Comparison of ENCODE assay signal across 19 cellular contexts in genomic region chr1:186286615-186287317, GRCh38. TPM values are rescaled to one million over a fixed set of nuclear protein-coding genes. Genes with fewer than 3 reads are reported as not detected.
DNase-seq lines count a peak whose midpoint lies in the region; ATAC-seq and TF ChIP-seq lines count a peak whose summit lies in the region.
"Had no signal": no experiment of that assay in that cellular context is flagged by ENCODE, and none has a peak within 500 bp of the region (broad histone marks: within the 10 kb centered on the region; RNA-seq: fewer than 3 reads in every experiment).

No MANE protein-coding gene starts in this region.

- no peak overlapping the region for H3K4me2 ChIP-seq in mesendoderm (ENCODE audit: low read length)
- H3K4me2 ChIP-seq: BLaER1 had no signal

- no peak overlapping the region for H4K5ac ChIP-seq in mesendoderm (ENCODE audit: low read length)

- no peak overlapping the region for H3K4ac ChIP-seq in mesendoderm (ENCODE audit: low read depth, low read length)

- H3K56ac ChIP-seq in mesendoderm (ENCODE audit: low read length): no peak overlapping the region

- no peak overlapping the region for H3K23ac ChIP-seq in mesendoderm (ENCODE audit: low read length)

- no CpG with 5 or more reads among the region's 7 CpGs for WGBS in mesendoderm (ENCODE audit: extremely low coverage, insufficient coverage, low lambda C conversion rate)

- peaks cover 2% of the 10 kb centered on the region for H3K27me3 Mint-ChIP-seq in HFFc6 (ENCODE audit: insufficient read depth)
- H3K27me3 Mint-ChIP-seq in naive thymus-derived CD4-positive, alpha-beta T cell: peaks cover 0 to 3% (median 0%) of the 10 kb centered on the region in 5 donors
- H3K27me3 Mint-ChIP-seq: brain had no signal

- peak; percentile 65 for DNase-seq in EH (ENCODE audit: low read depth)
- peak; percentile 15 for DNase-seq in HFFc6
- peak; percentile 51 for DNase-seq in choroid plexus epithelial cell (ENCODE audit: low read depth)
- no peak for DNase-seq in naive thymus-derived CD4-positive, alpha-beta T cell
- no peak for DNase-seq in CD1c-positive myeloid dendritic cell (ENCODE audit: extremely low spot score)
- no peak for DNase-seq in mesendoderm
- DNase-seq: heart right ventricle; KG1; lower lobe of right lung; naive B cell; NCI-H1105; NCI-H2107; NCI-H526 treated with DMSO at 0.1 percent for 48 hours; stimulated activated CD4-positive, alpha-beta T cell treated with anti-CD3 and anti-CD28 coated beads, Interleukin-12 subunit alpha, Interleukin-12 subunit beta, amount 100 ng/mL, for 4 hours had no signal

- no peak for ATAC-seq in naive thymus-derived CD4-positive, alpha-beta T cell
- no peak for ATAC-seq in GM19328 (IDR thresholded peaks at IDR 0.05; ENCODE audit: unreplicated experiment)
- ATAC-seq: heart right ventricle, lower lobe of right lung had no signal

- no peaks in the 10 kb centered on the region for H3K36me3 ChIP-seq in naive thymus-derived CD4-positive, alpha-beta T cell (ENCODE audit: control insufficient read depth in 2 of 3, insufficient read depth in 3 of 3, low read length in 3 of 3)
- H3K36me3 ChIP-seq in mesendoderm (ENCODE audit: control insufficient read depth, insufficient read depth, low read length): no peaks in the 10 kb centered on the region
- H3K36me3 ChIP-seq: BLaER1, heart right ventricle, lower lobe of right lung had no signal

- H3K9ac ChIP-seq in mesendoderm (ENCODE audit: low read length): no peak overlapping the region
- H3K9ac ChIP-seq: BLaER1 had no signal

- intact Hi-C loops in naive thymus-derived CD4-positive, alpha-beta T cell (cut with micrococcal nuclease): loop anchor here in 1 of 2 donors (5.0 kb wide), 1 partner anchor 719 kb away; no protein-coding TSS in a partner anchor

- H3K27ac ChIP-seq in naive thymus-derived CD4-positive, alpha-beta T cell (ENCODE audit: low read depth, low read length): no peak overlapping the region
- no peak overlapping the region for H3K27ac ChIP-seq in mesendoderm (ENCODE audit: low read depth, low read length)
- H3K27ac ChIP-seq: BLaER1, heart right ventricle, lower lobe of right lung had no signal

- TF ChIP-seq CTCF in HFFc6 (IDR thresholded peaks at IDR 0.05): no peak
- TF ChIP-seq CTCF in choroid plexus epithelial cell (conservative IDR thresholded peaks at IDR 0.05; ENCODE audit: low read depth, low read length): no peak

- H3K79me2 ChIP-seq in mesendoderm (ENCODE audit: control insufficient read depth, insufficient read depth, low read length): no peaks in the 10 kb centered on the region

- H2BK120ac ChIP-seq in mesendoderm (ENCODE audit: low read depth, low read length): no peak overlapping the region

- peaks cover 0 to 41% of the 10 kb centered on the region in 2 donors for H3K4me1 ChIP-seq in naive thymus-derived CD4-positive, alpha-beta T cell (ENCODE audit: control insufficient read depth in 2 of 2, insufficient read depth in 2 of 2, low read length in 2 of 2)
- H3K4me1 ChIP-seq in mesendoderm (ENCODE audit: control insufficient read depth, low read depth, low read length): no peaks in the 10 kb centered on the region
- H3K4me1 ChIP-seq: BLaER1, heart right ventricle, lower lobe of right lung had no signal

- no peak overlapping the region for H2AK5ac ChIP-seq in mesendoderm (ENCODE audit: low read length)

- no peaks in the 10 kb centered on the region for H3K79me1 ChIP-seq in mesendoderm (ENCODE audit: low read length)

- no peaks in the 10 kb centered on the region for H3K36me3 Mint-ChIP-seq in HFFc6 (ENCODE audit: low read depth)
- peaks cover 0 to 26% (median 9%) of the 10 kb centered on the region in 5 donors for H3K36me3 Mint-ChIP-seq in naive thymus-derived CD4-positive, alpha-beta T cell
- H3K36me3 Mint-ChIP-seq: brain, naive B cell had no signal

- no peak overlapping the region for H3K27ac Mint-ChIP-seq in HFFc6
- H3K27ac Mint-ChIP-seq in naive thymus-derived CD4-positive, alpha-beta T cell: peak overlapping the region in 8 of 9 donors; percentile 56 to 100 (median 94)
- H3K27ac Mint-ChIP-seq: brain had no signal

- H4K8ac ChIP-seq in mesendoderm (ENCODE audit: low read depth, low read length): no peak overlapping the region

- CTCF ChIA-PET in naive thymus-derived CD4-positive, alpha-beta T cell (lab: Charles Lee): interaction anchor here (0.5 to 0.9 kb wide), 2 partner anchors 39 to 858 kb away, joined by 3 read pairs; no protein-coding TSS in a partner anchor

- POLR2A ChIA-PET in naive thymus-derived CD4-positive, alpha-beta T cell (lab: Charles Lee): interaction anchor here (0.6 to 2.6 kb wide), 5 partner anchors 15 to 38 kb away, joined by 3 to 9 read pairs (median 3); no protein-coding TSS in a partner anchor

- H3K18ac ChIP-seq in mesendoderm (ENCODE audit: low read length): no peak overlapping the region

- no peak overlapping the region for H2BK15ac ChIP-seq in mesendoderm (replicated peaks; ENCODE audit: low read depth)

- H3K4me3 ChIP-seq in choroid plexus epithelial cell (ENCODE audit: low read depth, low read length) (no peak overlapping the region), mesendoderm (ENCODE audit: low read length) (no peak overlapping the region)
- no peak overlapping the region for H3K4me3 ChIP-seq in naive thymus-derived CD4-positive, alpha-beta T cell (ENCODE audit: low read length)
- H3K4me3 ChIP-seq: BLaER1, heart right ventricle, lower lobe of right lung had no signal

- no peak overlapping the region for H2BK5ac ChIP-seq in mesendoderm (ENCODE audit: low read length)

- H3K4me3 Mint-ChIP-seq in HFFc6: no peak overlapping the region
- peak overlapping the region in 1 of 10 donors; percentile 69 for H3K4me3 Mint-ChIP-seq in naive thymus-derived CD4-positive, alpha-beta T cell
- H3K4me3 Mint-ChIP-seq: brain, naive B cell had no signal

- no peaks in the 10 kb centered on the region for H3K9me3 Mint-ChIP-seq in HFFc6
- peaks cover 0 to 8% (median 2%) of the 10 kb centered on the region in 11 donors for H3K9me3 Mint-ChIP-seq in naive thymus-derived CD4-positive, alpha-beta T cell
- H3K9me3 Mint-ChIP-seq: brain, naive B cell had no signal

- no peaks in the 10 kb centered on the region for H3K27me3 ChIP-seq in naive thymus-derived CD4-positive, alpha-beta T cell (ENCODE audit: control insufficient read depth in 2 of 2, insufficient read depth in 2 of 2, low read length in 2 of 2)
- no peaks in the 10 kb centered on the region for H3K27me3 ChIP-seq in mesendoderm (ENCODE audit: insufficient read depth, low read length, poor library complexity)
- H3K27me3 ChIP-seq: BLaER1 had no signal

- H3K9me3 ChIP-seq in naive thymus-derived CD4-positive, alpha-beta T cell (ENCODE audit: control insufficient read depth in 2 of 3, low read length in 3 of 3): no peaks in the 10 kb centered on the region
- H3K9me3 ChIP-seq: BLaER1, heart right ventricle, lower lobe of right lung had no signal

- H3K4me1 Mint-ChIP-seq in HFFc6 (ENCODE audit: low read depth): peaks cover 13% of the 10 kb centered on the region
- H3K4me1 Mint-ChIP-seq in naive thymus-derived CD4-positive, alpha-beta T cell: peaks cover 27 to 78% (median 66%) of the 10 kb centered on the region in 7 donors
- H3K4me1 Mint-ChIP-seq: brain, naive B cell had no signal

RNA-seq across cellular contexts. Expression of gene PRG4, which starts 9.3 kb away (rescaled TPM):
- under 1 TPM in 1 of 6 experiments, not detected in 5; 0.03 TPM for total RNA-seq in HFFc6 (2021; fragmentation: NEBNext Ultra II Directional; extraction: Animal tissue kit (Norgen Biotek cat#: 25700))
- 1 to 10 TPM in 1 of 5 experiments, under 1 TPM in 4; 0.13 to 8.9 (median 0.24) TPM for total RNA-seq in naive thymus-derived CD4-positive, alpha-beta T cell
- polyA plus RNA-seq in naive thymus-derived CD4-positive, alpha-beta T cell: under 1 TPM; 0.16 to 0.33 TPM
- polyA plus RNA-seq in mesendoderm (2013, experiment 1 of 2): not detected
- polyA plus RNA-seq in mesendoderm (2013, experiment 2 of 2): not detected
- total RNA-seq: dermis microvascular lymphatic vessel endothelial cell, epithelial cell of proximal tubule had no signal

Comparison
In these comparisons a context has a peak if more than half of its experiments do, and no peak if none do; other contexts are left out.
1. DNase-seq: peak in EH (single experiment), HFFc6 (single experiment) and choroid plexus epithelial cell (single experiment); none in naive thymus-derived CD4-positive, alpha-beta T cell (0 of 9), CD1c-positive myeloid dendritic cell (single experiment) and mesendoderm (single experiment).